ENCODE assay signal across 11 cellular contexts in the genomic region with DNA sequence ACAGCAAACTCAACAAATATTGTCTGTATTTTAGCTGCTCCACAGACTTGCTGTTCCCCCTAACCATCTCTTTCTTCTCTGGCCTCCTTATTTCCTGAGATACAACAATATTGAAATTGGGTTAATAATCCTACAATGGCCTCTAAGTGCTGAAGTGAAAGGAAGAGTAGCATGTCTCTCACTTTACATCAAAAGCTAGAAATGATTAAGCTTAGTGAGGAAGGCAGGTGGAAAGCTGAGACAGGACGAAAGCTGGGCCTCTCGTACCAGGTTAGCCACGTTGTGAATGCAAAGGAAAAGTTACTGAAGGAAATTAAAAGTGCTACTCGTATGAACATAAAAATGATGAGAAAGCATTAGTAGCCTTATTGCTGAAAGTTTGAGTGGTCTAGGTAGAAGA.
DNase-seq lines count a peak whose midpoint lies in the region; ATAC-seq, FAIRE-seq and TF ChIP-seq lines count a peak whose summit lies in the region.
"Had no signal": no experiment of that assay in that cellular context is flagged by ENCODE, and none has a peak within 500 bp of the region (broad histone marks: within the 10 kb centered on the region; RNA-seq: fewer than 3 reads in every experiment).

No MANE protein-coding gene starts in this region.

- ATAC-seq in activated T-cell treated with anti-CD3 and anti-CD28 coated beads, Interleukin-2, amount 50 U/mL, for 72 hours (replicated peaks in 1 of 2): peak; percentile 37 to 84
- ATAC-seq in GM21825 (IDR thresholded peaks at IDR 0.05; ENCODE audit: unreplicated experiment): peak; percentile 66
- peak; percentile 82 for ATAC-seq in HG03460 (IDR thresholded peaks at IDR 0.05; ENCODE audit: unreplicated experiment)

- H3K36me3 ChIP-seq in neutrophil: peaks cover 28% of the 10 kb centered on the region

- H3K27ac ChIP-seq in neutrophil: peak overlapping the region; percentile 78

- peaks cover 4 to 13% of the 10 kb centered on the region in 2 donors for H3K36me3 Mint-ChIP-seq in activated T-cell treated with anti-CD3 and anti-CD28 coated beads, Interleukin-2, amount 50 U/mL, for 72 hours (ENCODE audit: insufficient read depth in 2 of 2)

- H3K4me1 ChIP-seq in neutrophil (ENCODE audit: control insufficient read depth in 1 of 2, insufficient read depth in 1 of 2, low read depth in 1 of 2, low read length in 1 of 2): peaks cover 32 to 40% of the 10 kb centered on the region in 2 experiments

- H3K27ac Mint-ChIP-seq in activated T-cell treated with anti-CD3 and anti-CD28 coated beads, Interleukin-2, amount 50 U/mL, for 72 hours: peak overlapping the region; percentile 6
- H3K27ac Mint-ChIP-seq: activated naive CD8-positive, alpha-beta T cell treated with anti-CD3 and anti-CD28 coated beads, Interleukin-2, amount 10 ng/mL, durations not matched to agents 7 days and 5 days had no signal

- peaks cover 29% of the 10 kb centered on the region for H3K4me1 Mint-ChIP-seq in activated T-cell treated with anti-CD3 and anti-CD28 coated beads, Interleukin-2, amount 50 U/mL, for 72 hours (ENCODE audit: low read depth)

- no peak overlapping the region for H3K4me3 ChIP-seq in neutrophil (ENCODE audit: low read depth in 1 of 2, low read length in 1 of 2)
- H3K4me3 ChIP-seq: dorsolateral prefrontal cortex had no signal

- no peaks in the 10 kb centered on the region for H3K9me3 Mint-ChIP-seq in activated T-cell treated with anti-CD3 and anti-CD28 coated beads, Interleukin-2, amount 50 U/mL, for 72 hours
- H3K9me3 Mint-ChIP-seq: activated naive CD8-positive, alpha-beta T cell treated with anti-CD3 and anti-CD28 coated beads, Interleukin-2, amount 10 ng/mL, durations not matched to agents 7 days and 5 days had no signal

- no peak for TF ChIP-seq CTCF in neutrophil (IDR thresholded peaks at IDR 0.05)

- no peak for FAIRE-seq in frontal cortex (lab: Jason Lieb, UNC)

- no peaks in the 10 kb centered on the region for H3K27me3 Mint-ChIP-seq in activated T-cell treated with anti-CD3 and anti-CD28 coated beads, Interleukin-2, amount 50 U/mL, for 72 hours (ENCODE audit: low read depth)
- H3K27me3 Mint-ChIP-seq: activated naive CD8-positive, alpha-beta T cell treated with anti-CD3 and anti-CD28 coated beads, Interleukin-2, amount 10 ng/mL, durations not matched to agents 7 days and 5 days had no signal

- H3K9me3 ChIP-seq in neutrophil: no peaks in the 10 kb centered on the region

- no peaks in the 10 kb centered on the region for H3K27me3 ChIP-seq in neutrophil
- H3K27me3 ChIP-seq: dorsolateral prefrontal cortex had no signal

- peak overlapping the region in 1 of 2 donors; percentile 49 for H3K4me3 Mint-ChIP-seq in activated T-cell treated with anti-CD3 and anti-CD28 coated beads, Interleukin-2, amount 50 U/mL, for 72 hours
- H3K4me3 Mint-ChIP-seq: activated naive CD8-positive, alpha-beta T cell treated with anti-CD3 and anti-CD28 coated beads, Interleukin-2, amount 10 ng/mL, durations not matched to agents 7 days and 5 days had no signal

- no peak for DNase-seq in activated T-cell treated with anti-CD3 and anti-CD28 coated beads, Interleukin-2, amount 50 U/mL, for 72 hours
- DNase-seq in activated T-cell treated with anti-CD3 and anti-CD28 coated beads, Interleukin-2, amount 50 U/mL, for 48 hours: no peak
- DNase-seq in hepatic stellate cell (ENCODE audit: low spot score) (no peak), frontal cortex (ENCODE audit: low spot score in 2 of 2) (no peak)
- no peak for DNase-seq in activated effector memory CD4-positive, alpha-beta T cell treated with anti-CD3 and anti-CD28 coated beads, Interleukin-2, amount 50 U/mL, for 16 hours
- DNase-seq: activated naive CD8-positive, alpha-beta T cell treated with anti-CD3 and anti-CD28 coated beads, Interleukin-2, amount 10 ng/mL, durations not matched to agents 7 days and 5 days; dorsolateral prefrontal cortex; NCI-H774 had no signal
